17 cellular contexts compared by ENCODE assay signal in genomic region chrX:69195197-69195596, GRCh38. TPM values are rescaled to one million over a fixed set of nuclear protein-coding genes. Genes with fewer than 3 reads are reported as not detected.
DNase-seq lines count a peak whose midpoint lies in the region; ATAC-seq, FAIRE-seq and TF ChIP-seq lines count a peak whose summit lies in the region.
"Had no signal": no experiment of that assay in that cellular context is flagged by ENCODE, and none has a peak within 500 bp of the region (broad histone marks: within the 10 kb centered on the region; RNA-seq: fewer than 3 reads in every experiment).

No MANE protein-coding gene starts in this region.

- TF ChIP-seq RAD21 in SK-N-SH (IDR thresholded peaks at IDR 0.05; ENCODE audit: low read length): no peak

- H2BK15ac ChIP-seq in neuronal stem cell (ENCODE audit: low read length): no peak overlapping the region

- H3K4me1 Mint-ChIP-seq in astrocyte (ENCODE audit: low read depth, unreplicated experiment): no peaks in the 10 kb centered on the region
- H3K4me1 Mint-ChIP-seq: CD4-positive, CD25-positive, alpha-beta regulatory T cell had no signal

- H3K23ac ChIP-seq in neuronal stem cell (ENCODE audit: low read depth, low read length, poor library complexity): no peak overlapping the region

- no peak overlapping the region for H3K4me3 Mint-ChIP-seq in astrocyte (ENCODE audit: unreplicated experiment)
- H3K4me3 Mint-ChIP-seq: CD4-positive, CD25-positive, alpha-beta regulatory T cell had no signal

- no peak overlapping the region for H2AK5ac ChIP-seq in neuronal stem cell (ENCODE audit: low read depth, low read length)

- no peaks in the 10 kb centered on the region for H3F3A ChIP-seq in SK-N-SH (replicated peaks; ENCODE audit: insufficient read depth)

- H2BK5ac ChIP-seq in neuronal stem cell (ENCODE audit: low read length): no peak overlapping the region

- no peak overlapping the region for H2BK120ac ChIP-seq in neuronal stem cell (ENCODE audit: low read depth, low read length)

- H3K79me2 ChIP-seq in SK-N-SH (ENCODE audit: insufficient read depth) (no peaks in the 10 kb centered on the region), astrocyte (ENCODE audit: insufficient read depth, low read length) (no peaks in the 10 kb centered on the region)

- no peak overlapping the region for H3K27ac Mint-ChIP-seq in astrocyte (ENCODE audit: unreplicated experiment)
- H3K27ac Mint-ChIP-seq: CD4-positive, CD25-positive, alpha-beta regulatory T cell had no signal

- no peak overlapping the region for H2BK12ac ChIP-seq in neuronal stem cell (ENCODE audit: low read length)

- no peaks in the 10 kb centered on the region for H3K9me3 ChIP-seq in SK-N-SH
- H3K9me3 ChIP-seq in astrocyte (ENCODE audit: insufficient read depth, low read depth, low read length): no peaks in the 10 kb centered on the region
- no peaks in the 10 kb centered on the region for H3K9me3 ChIP-seq in neuronal stem cell (replicated peaks in 1 of 2; ENCODE audit: control insufficient read depth in 2 of 2, insufficient read depth in 1 of 2, low read depth in 1 of 2, low read length in 2 of 2)
- H3K9me3 ChIP-seq: BLaER1 treated with 17β-estradiol and CSF1 and Interleukin-3, amounts not matched to agents 10 nM and 100 nM had no signal

- 38% methylated on average over 3 of the region's 9 CpGs for WGBS in SK-N-SH (ENCODE audit: low lambda C conversion rate)
- WGBS in neuronal stem cell (ENCODE audit: extremely low coverage in 2 of 2, insufficient read length in 2 of 2, insufficient replicate concordance in 1 of 2), 2 donors: no CpG with 5 or more reads among the region's 9 CpGs

- no peaks in the 10 kb centered on the region for H3K9me2 ChIP-seq in SK-N-SH

- peaks cover 5% of the 10 kb centered on the region for H3K27me3 Mint-ChIP-seq in astrocyte (ENCODE audit: low read depth, unreplicated experiment)
- H3K27me3 Mint-ChIP-seq: CD4-positive, CD25-positive, alpha-beta regulatory T cell had no signal

- no peak overlapping the region for H3K4ac ChIP-seq in neuronal stem cell (ENCODE audit: low read length)

- POLR2A ChIA-PET in SK-N-SH (lab: Yijun Ruan, JAX): no interaction called here

- H3K18ac ChIP-seq in neuronal stem cell (ENCODE audit: low read length): no peak overlapping the region

- CTCF ChIA-PET in SK-N-SH (lab: Yijun Ruan, JAX): interaction anchor here (0.6 to 1.0 kb wide), 2 partner anchors 27 to 169 kb away, joined by 3 read pairs; no protein-coding TSS in a partner anchor

- H3K9me3 Mint-ChIP-seq in astrocyte (ENCODE audit: unreplicated experiment): peaks cover 1% of the 10 kb centered on the region
- H3K9me3 Mint-ChIP-seq: CD4-positive, CD25-positive, alpha-beta regulatory T cell had no signal

- TF ChIP-seq CTCF in SK-N-SH (IDR thresholded peaks at IDR 0.05) (no peak), astrocyte (IDR thresholded peaks at IDR 0.05; ENCODE audit: insufficient read depth, low read depth, low read length) (no peak)

- H3K4me1 ChIP-seq in SK-N-SH (ENCODE audit: control insufficient read depth in 1 of 2, insufficient read depth in 2 of 2, low read depth in 1 of 2, low read length in 1 of 2) (peaks cover 0 to 21% of the 10 kb centered on the region in 2 experiments; a peak in 1 of 4 replicates), astrocyte (ENCODE audit: insufficient read depth, low read length) (no peaks in the 10 kb centered on the region), neuronal stem cell (ENCODE audit: control insufficient read depth in 2 of 2, insufficient read depth in 1 of 2, low read depth in 1 of 2, low read length in 2 of 2) (peaks cover 5 to 11% of the 10 kb centered on the region in 2 donors)
- H3K4me1 ChIP-seq: BLaER1 treated with 17β-estradiol and CSF1 and Interleukin-3, amounts not matched to agents 10 nM and 100 nM had no signal

- TF ChIP-seq EP300 in SK-N-SH (IDR thresholded peaks at IDR 0.05; ENCODE audit: borderline replicate concordance in 1 of 2, low read depth in 1 of 2, low read length in 1 of 2): no peak

- no peak overlapping the region for H4K8ac ChIP-seq in neuronal stem cell (ENCODE audit: low read depth, low read length)

- no peak for ATAC-seq in SK-N-SH treated with all-trans-retinoic acid at 6 μM for 48 hours
- no peak for ATAC-seq in GM21367 (IDR thresholded peaks at IDR 0.05; ENCODE audit: unreplicated experiment)
- no peak for ATAC-seq in HG03378 (IDR thresholded peaks at IDR 0.05; ENCODE audit: unreplicated experiment)
- ATAC-seq: HCT116 had no signal

- peak overlapping the region; percentile 72 for H4K91ac ChIP-seq in neuronal stem cell (ENCODE audit: low read depth, low read length, poor library complexity)

- FAIRE-seq in astrocyte (lab: Jason Lieb, UNC): peak; percentile 13
- FAIRE-seq: H54 had no signal

- no peaks in the 10 kb centered on the region for H3K79me1 ChIP-seq in neuronal stem cell (ENCODE audit: low read depth, low read length)

- no peaks in the 10 kb centered on the region for H3K36me3 Mint-ChIP-seq in astrocyte (ENCODE audit: low read depth, unreplicated experiment)
- H3K36me3 Mint-ChIP-seq: CD4-positive, CD25-positive, alpha-beta regulatory T cell had no signal

- H3K9ac ChIP-seq in SK-N-SH (no peak overlapping the region), astrocyte (ENCODE audit: low read length) (no peak overlapping the region), neuronal stem cell (ENCODE audit: low read depth, low read length, poor library complexity) (no peak overlapping the region)
- H3K9ac ChIP-seq: BLaER1 treated with 17β-estradiol and CSF1 and Interleukin-3, amounts not matched to agents 10 nM and 100 nM; GM23248 had no signal

- H2AFZ ChIP-seq in SK-N-SH (ENCODE audit: low read depth): no peak overlapping the region
- H2AFZ ChIP-seq in astrocyte (ENCODE audit: low read depth, low read length): no peak overlapping the region
- peak overlapping the region; percentile 1 for H2AFZ ChIP-seq in neuronal stem cell (ENCODE audit: low read length)
- H2AFZ ChIP-seq: GM23248 had no signal

- DNase-seq in SK-N-SH (peak; percentile 46), astrocyte (ENCODE audit: low read depth) (no peak), left kidney (ENCODE audit: low read depth, low spot score) (peak; percentile 87), neuronal stem cell (ENCODE audit: low spot score) (no peak), ureter (ENCODE audit: low spot score) (no peak)
- DNase-seq: AML-193; CD4-positive, CD25-positive, alpha-beta regulatory T cell; DMS53; GM23248 had no signal

- H4K20me1 ChIP-seq in SK-N-SH (ENCODE audit: insufficient read depth): no peaks in the 10 kb centered on the region
- H4K20me1 ChIP-seq in astrocyte (ENCODE audit: insufficient read depth, low read length): no peaks in the 10 kb centered on the region

- no peak overlapping the region for H3K4me2 ChIP-seq in SK-N-SH
- no peak overlapping the region for H3K4me2 ChIP-seq in astrocyte (ENCODE audit: low read length)
- H3K4me2 ChIP-seq in neuronal stem cell (ENCODE audit: insufficient read depth, low read length, poor library complexity, severe bottlenecking): no peak overlapping the region
- H3K4me2 ChIP-seq: BLaER1 treated with 17β-estradiol and CSF1 and Interleukin-3, amounts not matched to agents 10 nM and 100 nM had no signal

- no peak overlapping the region for H3K14ac ChIP-seq in neuronal stem cell (ENCODE audit: low read length)

- no peak overlapping the region; a peak in 1 of 4 replicates for H3K27ac ChIP-seq in SK-N-SH (ENCODE audit: low read depth in 2 of 2, low read length in 1 of 2)
- H3K27ac ChIP-seq in astrocyte (ENCODE audit: low read depth, low read length): no peak overlapping the region
- no peak overlapping the region for H3K27ac ChIP-seq in neuronal stem cell (replicated peaks; ENCODE audit: low read length)
- H3K27ac ChIP-seq: 22Rv1; BLaER1 treated with 17β-estradiol and CSF1 and Interleukin-3, amounts not matched to agents 10 nM and 100 nM; GM23248; HL-60 had no signal

- H3K4me3 ChIP-seq in SK-N-SH (ENCODE audit: low read depth in 2 of 2, low read length in 1 of 2) (no peak overlapping the region), astrocyte (ENCODE audit: insufficient read depth, low read depth, low read length) (no peak overlapping the region), neuronal stem cell (ENCODE audit: low read length in 2 of 2) (no peak overlapping the region)
- H3K4me3 ChIP-seq: BLaER1 treated with 17β-estradiol and CSF1 and Interleukin-3, amounts not matched to agents 10 nM and 100 nM; GM23248 had no signal

- H3K36me3 ChIP-seq in SK-N-SH (replicated peaks in 1 of 2; ENCODE audit: control insufficient read depth in 1 of 2, insufficient read depth in 2 of 2, low read length in 1 of 2) (no peaks in the 10 kb centered on the region), astrocyte (ENCODE audit: insufficient read depth, low read length) (no peaks in the 10 kb centered on the region), neuronal stem cell (replicated peaks in 1 of 2; ENCODE audit: control insufficient read depth in 2 of 2, insufficient read depth in 2 of 2, low read length in 2 of 2) (no peaks in the 10 kb centered on the region)
- H3K36me3 ChIP-seq: BLaER1 treated with 17β-estradiol and CSF1 and Interleukin-3, amounts not matched to agents 10 nM and 100 nM had no signal

- H3K27me3 ChIP-seq in SK-N-SH (ENCODE audit: insufficient read depth) (no peaks in the 10 kb centered on the region; the same call in 1 of the 2 replicates), astrocyte (ENCODE audit: insufficient read depth, low read length) (no peaks in the 10 kb centered on the region), neuronal stem cell (ENCODE audit: control insufficient read depth in 3 of 3, insufficient read depth in 3 of 3, low read depth in 1 of 3, low read length in 3 of 3) (peaks cover 0 to 6% (median 0%) of the 10 kb centered on the region in 3 experiments)

TF ChIP-seq in SK-N-SH, 30 proteins besides CTCF, POLR2A, EP300 and RAD21 (continues in another document):
- no peak for TF ChIP-seq RXRA (IDR thresholded peaks at IDR 0.05; ENCODE audit: borderline replicate concordance, low read depth)
- TF ChIP-seq FOSL2 (IDR thresholded peaks at IDR 0.05; ENCODE audit: borderline replicate concordance, low read depth): no peak
- TF ChIP-seq RCOR1 (IDR thresholded peaks at IDR 0.05; ENCODE audit: low read length): no peak
- TF ChIP-seq SIN3A (IDR thresholded peaks at IDR 0.05; ENCODE audit: borderline replicate concordance, low read depth, low read length): no peak
- no peak for TF ChIP-seq FOXJ3 (CRISPR knock-in tag; IDR thresholded peaks at IDR 0.05)

RNA-seq across cellular contexts. Expression of gene PJA1, which starts 29.9 kb away (rescaled TPM):
- 15.7 and 16.5 TPM in 2 replicates for polyA plus RNA-seq in SK-N-SH (2012; rRNA removed)
- polyA plus RNA-seq in SK-N-SH (2012; cell fraction: cytosol; rRNA removed): 15.1 and 15.7 TPM in 2 replicates
- 12.4 and 14.4 TPM in 2 replicates for polyA plus RNA-seq in SK-N-SH (2012; cell fraction: nucleus; rRNA removed)
- total RNA-seq in astrocyte: 26.9 and 28.9 TPM in 2 replicates
- polyA plus RNA-seq in neuronal stem cell (2013, experiment 1 of 2): 68.9 TPM
- polyA plus RNA-seq in neuronal stem cell (2013, experiment 2 of 2): 73.4 TPM
- 24.9 TPM for total RNA-seq in ureter

Comparison
In these comparisons a context has a peak if more than half of its experiments do, and no peak if none do; other contexts are left out.
1. DNase-seq: peak in SK-N-SH (single experiment) and left kidney (single experiment); none in astrocyte (single experiment), neuronal stem cell (single experiment) and ureter (single experiment).